8 cellular contexts compared by ENCODE assay signal in the genomic region with DNA sequence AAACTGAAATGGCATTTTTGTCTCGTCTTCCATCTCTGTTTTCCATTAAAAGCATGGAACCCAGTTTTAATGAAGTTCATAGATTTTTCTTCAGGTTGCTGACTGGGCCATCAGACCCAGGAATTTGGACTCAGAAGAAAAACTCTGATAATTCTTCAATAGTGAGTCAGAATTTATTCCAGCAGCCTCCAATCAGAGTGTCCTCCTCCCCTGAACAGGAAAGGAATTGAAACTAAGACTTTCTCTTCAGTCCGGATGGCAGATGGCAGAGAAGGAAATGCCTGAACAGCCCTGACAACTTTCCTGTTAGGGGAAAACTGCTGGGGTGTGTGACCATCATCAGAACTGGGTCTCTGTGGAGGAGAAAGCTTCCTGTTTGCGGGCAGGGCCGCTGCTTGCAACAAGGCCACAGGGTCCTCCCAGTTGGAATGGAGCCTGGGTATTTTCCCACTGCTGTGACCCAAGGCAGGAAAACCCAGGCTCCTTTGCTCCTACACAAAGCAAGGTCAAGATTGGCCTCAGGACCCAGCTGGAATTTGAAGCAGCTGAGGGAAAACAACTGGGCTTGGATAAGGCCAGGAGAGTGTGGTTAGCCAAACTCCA. TPM values are rescaled to one million over a fixed set of nuclear protein-coding genes. Genes with fewer than 3 reads are reported as not detected.
DNase-seq lines count a peak whose midpoint lies in the region; ATAC-seq, FAIRE-seq and TF ChIP-seq lines count a peak whose summit lies in the region.

No MANE protein-coding gene starts in this region.

- peak overlapping the region in 4 of 10 experiments; percentile 15 to 32 (median 16); a peak in 4 of 20 replicates for H3K4me3 ChIP-seq in BLaER1 treated with 17β-estradiol and CSF1 and Interleukin-3, amounts not matched to agents 10 nM and 100 nM
- H3K4me3 ChIP-seq in parathyroid adenoma (ENCODE audit: low read depth, low read length), result no peak overlapping the region

- no peak for ATAC-seq in GM21360 (IDR thresholded peaks at IDR 0.05; ENCODE audit: unreplicated experiment)

- H3K27ac ChIP-seq in BLaER1 treated with 17β-estradiol and CSF1 and Interleukin-3, amounts not matched to agents 10 nM and 100 nM, result peak overlapping the region; percentile 32 to 86 (median 79); a peak in 21 of 22 replicates
- peak overlapping the region; percentile 47 for H3K27ac ChIP-seq in parathyroid adenoma

- DNase-seq in RCC 7860 (ENCODE audit: low spot score) (peak; percentile 46), fibroblast of peridontal ligament (ENCODE audit: extremely low read depth) (peak; percentile 81), mesothelial cell of epicardium (ENCODE audit: low spot score in 2 of 2, unreplicated experiment in 2 of 2) (no peak), NCI-H2081 treated with DMSO at 0.1 percent for 48 hours (lab: John Stamatoyannopoulos, UW) (no peak)
- no peak for DNase-seq in stimulated activated CD4-positive, alpha-beta T cell treated with anti-CD3 and anti-CD28 coated beads, Interleukin-1b, Interleukin-23, amount 100 ng/mL, for 48 hours

- H3K9me3 Mint-ChIP-seq in mesothelial cell of epicardium, result no peaks in the 10 kb centered on the region

- H3K36me3 Mint-ChIP-seq in mesothelial cell of epicardium, result no peaks in the 10 kb centered on the region

- FAIRE-seq in RCC 7860 (lab: Jason Lieb, UNC), result peak; percentile 44

- H3K4me3 Mint-ChIP-seq in mesothelial cell of epicardium, result no peak overlapping the region

- H3K4me2 ChIP-seq in BLaER1 treated with 17β-estradiol and CSF1 and Interleukin-3, amounts not matched to agents 10 nM and 100 nM, result peak overlapping the region; percentile 72 to 96 (median 90)
- no peak overlapping the region for H3K4me2 ChIP-seq in parathyroid adenoma (ENCODE audit: low read length)

- H3K27ac Mint-ChIP-seq in mesothelial cell of epicardium, result no peak overlapping the region

- H3K79me2 ChIP-seq in parathyroid adenoma, result no peaks in the 10 kb centered on the region

- peaks cover 0 to 10% (median 0%) of the 10 kb centered on the region in 11 experiments; a peak in 7 of 22 replicates for H3K27me3 ChIP-seq in BLaER1 treated with 17β-estradiol and CSF1 and Interleukin-3, amounts not matched to agents 10 nM and 100 nM
- no peaks in the 10 kb centered on the region for H3K27me3 ChIP-seq in parathyroid adenoma (ENCODE audit: control insufficient read depth, insufficient read depth, low read length)

- H3K4me1 ChIP-seq in BLaER1 treated with 17β-estradiol and CSF1 and Interleukin-3, amounts not matched to agents 10 nM and 100 nM, result peaks cover 84 to 100% (median 96%) of the 10 kb centered on the region in 10 experiments
- H3K4me1 ChIP-seq in parathyroid adenoma, result no peaks in the 10 kb centered on the region

- no peak overlapping the region for H2AFZ ChIP-seq in parathyroid adenoma

- peaks cover 4% of the 10 kb centered on the region for H3K4me1 Mint-ChIP-seq in mesothelial cell of epicardium

- H3K27me3 Mint-ChIP-seq in mesothelial cell of epicardium (ENCODE audit: low read depth), result peaks cover 43% of the 10 kb centered on the region

- H4K20me1 ChIP-seq in BLaER1 treated with 17β-estradiol and CSF1 and Interleukin-3, amounts not matched to agents 10 nM and 100 nM, result no peaks in the 10 kb centered on the region

- peak overlapping the region in 10 of 11 experiments; percentile 23 to 73 (median 60); a peak in 17 of 22 replicates for H3K9ac ChIP-seq in BLaER1 treated with 17β-estradiol and CSF1 and Interleukin-3, amounts not matched to agents 10 nM and 100 nM
- H3K9ac ChIP-seq in parathyroid adenoma, result no peak overlapping the region

- no peaks in the 10 kb centered on the region for H3K36me3 ChIP-seq in BLaER1 treated with 17β-estradiol and CSF1 and Interleukin-3, amounts not matched to agents 10 nM and 100 nM
- H3K36me3 ChIP-seq in parathyroid adenoma (ENCODE audit: control insufficient read depth, insufficient read depth, low read length), result no peaks in the 10 kb centered on the region

- no peaks in the 10 kb centered on the region for H3K9me3 ChIP-seq in BLaER1 treated with 17β-estradiol and CSF1 and Interleukin-3, amounts not matched to agents 10 nM and 100 nM (replicated peaks in 1 of 11)
- H3K9me3 ChIP-seq in parathyroid adenoma (ENCODE audit: control insufficient read depth, low read length), result no peaks in the 10 kb centered on the region

- TF ChIP-seq CTCF in parathyroid adenoma (IDR thresholded peaks at IDR 0.05), result no peak
- no peak for TF ChIP-seq CTCF in mesothelial cell of epicardium (IDR thresholded peaks at IDR 0.05; ENCODE audit: unreplicated experiment)

RNA-seq across cellular contexts. Expression of a gene that starts 20.7 kb away (rescaled TPM):
- total RNA-seq in mesothelial cell of epicardium, result 1.2 to 1.6 TPM (median 1.2 TPM) in 3 replicates

Comparison
In these comparisons a context has a peak if more than half of its experiments do, and no peak if none do; other contexts are left out.
1. DNase-seq: peak in RCC 7860 (single experiment) and fibroblast of peridontal ligament (single experiment); none in mesothelial cell of epicardium (0 of 2), stimulated activated CD4-positive, alpha-beta T cell treated with anti-CD3 and anti-CD28 coated beads, Interleukin-1b, Interleukin-23, amount 100 ng/mL, for 48 hours (single experiment) and NCI-H2081 treated with DMSO at 0.1 percent for 48 hours (single experiment).